ENCODE assay signal across 17 cellular contexts in the genomic region with DNA sequence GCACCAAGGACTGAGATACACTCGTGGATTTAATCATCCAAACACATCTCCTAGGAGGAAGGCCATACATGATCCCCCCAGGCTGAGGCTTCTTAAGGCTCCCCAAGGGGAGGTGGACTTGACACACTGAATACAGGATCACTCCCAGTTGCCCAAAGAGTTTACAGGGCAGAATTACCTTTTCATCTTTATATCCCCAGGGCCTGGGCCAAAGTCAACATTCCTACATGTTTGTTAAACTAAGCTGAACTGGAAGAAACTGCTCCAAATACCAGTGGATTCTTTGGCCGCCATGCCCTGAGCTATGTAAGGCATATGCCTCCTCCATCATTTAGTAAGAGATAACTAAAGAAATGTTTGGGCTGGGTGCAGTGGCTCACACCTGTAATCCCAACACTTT. TPM values are rescaled to one million over a fixed set of nuclear protein-coding genes. Genes with fewer than 3 reads are reported as not detected.
DNase-seq lines count a peak whose midpoint lies in the region; ATAC-seq and TF ChIP-seq lines count a peak whose summit lies in the region.
"Had no signal": no experiment of that assay in that cellular context is flagged by ENCODE, and none has a peak within 500 bp of the region (broad histone marks: within the 10 kb centered on the region; RNA-seq: fewer than 3 reads in every experiment).

No MANE protein-coding gene starts in this region.

- peaks cover 7% of the 10 kb centered on the region for H3K36me3 Mint-ChIP-seq in activated B cell treated with CpG ODN at 0.5 μM for 24 hours (ENCODE audit: low read depth)
- no peaks in the 10 kb centered on the region for H3K36me3 Mint-ChIP-seq in nephron progenitor cell (ENCODE audit: low read depth)
- H3K36me3 Mint-ChIP-seq: brain had no signal

- peaks cover 90% of the 10 kb centered on the region for H3K4me1 Mint-ChIP-seq in activated B cell treated with CpG ODN at 0.5 μM for 24 hours
- H3K4me1 Mint-ChIP-seq in nephron progenitor cell: peaks cover 42% of the 10 kb centered on the region

- no peak for DNase-seq in activated B cell treated with CpG ODN at 0.5 μM for 24 hours
- no peak for DNase-seq in mesendoderm
- DNase-seq in activated gamma-delta T cell (lab: John Stamatoyannopoulos, UW): no peak
- DNase-seq in NCI-H2081 treated with DMSO at 0.1 percent for 48 hours (lab: John Stamatoyannopoulos, UW): no peak
- DNase-seq in nephron progenitor cell: no peak
- DNase-seq: activated gamma-delta T cell treated with Interleukin-2 at 50 U/mL for 16 hours, cortex of kidney, gastrocnemius medialis, NCI-H1436 treated with DMSO at 0.1 percent for 48 hours, NCI-H2227 treated with DMSO at 0.1 percent for 48 hours, pancreas had no signal

- no peaks in the 10 kb centered on the region for H3K79me1 ChIP-seq in mesendoderm (ENCODE audit: low read length)

- H3K79me2 ChIP-seq in DOHH2 (ENCODE audit: control insufficient read depth, low read length) (peaks cover 17% of the 10 kb centered on the region), mesendoderm (ENCODE audit: control insufficient read depth, insufficient read depth, low read length) (no peaks in the 10 kb centered on the region)

- H4K5ac ChIP-seq in mesendoderm (ENCODE audit: low read length): no peak overlapping the region

- no peak overlapping the region for H3K9ac ChIP-seq in mesendoderm (ENCODE audit: low read length)

- no peak for TF ChIP-seq CTCF in C4-2B (conservative IDR thresholded peaks at IDR 0.05)
- TF ChIP-seq CTCF in DOHH2 (IDR thresholded peaks at IDR 0.05; ENCODE audit: low read depth, low read length, poor library complexity, severe bottlenecking): no peak
- no peak for TF ChIP-seq CTCF in activated B cell treated with CpG ODN at 0.5 μM for 24 hours (IDR thresholded peaks at IDR 0.05)
- TF ChIP-seq CTCF in nephron progenitor cell (IDR thresholded peaks at IDR 0.05): no peak

- H3K27me3 Mint-ChIP-seq in activated B cell treated with CpG ODN at 0.5 μM for 24 hours (no peaks in the 10 kb centered on the region), nephron progenitor cell (ENCODE audit: low read depth, poor library complexity) (peaks cover 5% of the 10 kb centered on the region)
- H3K27me3 Mint-ChIP-seq: brain had no signal

- intact Hi-C loops in activated B cell treated with CpG ODN at 0.5 μM for 24 hours (cut with micrococcal nuclease): no loop called here

- no peaks in the 10 kb centered on the region for H4K20me1 ChIP-seq in DOHH2 (ENCODE audit: control insufficient read depth, insufficient read depth, low read depth, low read length)

- peak overlapping the region; percentile 48 for H2BK5ac ChIP-seq in mesendoderm (ENCODE audit: low read length)

- peaks cover 51% of the 10 kb centered on the region for H3F3A ChIP-seq in DOHH2 (ENCODE audit: control insufficient read depth, insufficient read depth)

- H3K27ac Mint-ChIP-seq in activated B cell treated with CpG ODN at 0.5 μM for 24 hours (peak overlapping the region; percentile 92), nephron progenitor cell (no peak overlapping the region)
- H3K27ac Mint-ChIP-seq: brain had no signal

- H3K36me3 ChIP-seq in DOHH2 (ENCODE audit: control insufficient read depth, low read length) (peaks cover 35% of the 10 kb centered on the region), mesendoderm (ENCODE audit: control insufficient read depth, insufficient read depth, low read length) (no peaks in the 10 kb centered on the region)
- H3K36me3 ChIP-seq: gastrocnemius medialis, HAP-1, pancreas, suprapubic skin had no signal

- H3K27ac ChIP-seq in C4-2B (0 out of 2 replicates have a peak overlapping the region, but pooled peaks have one; percentile 8), DOHH2 (ENCODE audit: low read depth, low read length) (peak overlapping the region; percentile 99), mesendoderm (ENCODE audit: low read depth, low read length) (no peak overlapping the region)
- H3K27ac ChIP-seq: gastrocnemius medialis, pancreas, suprapubic skin had no signal

- H3K4me3 ChIP-seq in DOHH2 (ENCODE audit: low read length) (peak overlapping the region; percentile 65), mesendoderm (ENCODE audit: low read length) (no peak overlapping the region)
- H3K4me3 ChIP-seq: gastrocnemius medialis, HAP-1, pancreas, suprapubic skin had no signal

- ATAC-seq in activated B cell treated with CpG ODN at 0.5 μM for 24 hours (ENCODE audit: low read depth): no peak
- ATAC-seq: gastrocnemius medialis, left lobe of liver, pancreas had no signal

- H3K9me2 ChIP-seq in DOHH2 (replicated peaks; ENCODE audit: control insufficient read depth, low read length): no peaks in the 10 kb centered on the region

- H3K23ac ChIP-seq in mesendoderm (ENCODE audit: low read length): no peak overlapping the region

- no CpG with 5 or more reads among the region's 2 CpGs for WGBS in mesendoderm (ENCODE audit: extremely low coverage, insufficient coverage, low lambda C conversion rate)

- H3K4me1 ChIP-seq in DOHH2 (ENCODE audit: control insufficient read depth, low read length) (peaks cover 96% of the 10 kb centered on the region), mesendoderm (ENCODE audit: control insufficient read depth, low read depth, low read length) (no peaks in the 10 kb centered on the region)

- H3K56ac ChIP-seq in mesendoderm (ENCODE audit: low read length): peak overlapping the region; percentile 10

- H3K4me2 ChIP-seq in DOHH2 (ENCODE audit: low read length) (peak overlapping the region; percentile 78), mesendoderm (ENCODE audit: low read length) (no peak overlapping the region)

- POLR2A ChIA-PET in activated B cell treated with CpG ODN at 0.5 μM for 24 hours (lab: Charles Lee): interaction anchor here (1.2 to 6.7 kb wide), 6 partner anchors 10 to 125 kb away, joined by 8 to 93 read pairs (median 15); a partner anchor contains a TSS

- H2BK15ac ChIP-seq in mesendoderm (replicated peaks; ENCODE audit: low read depth): no peak overlapping the region

- peaks cover 7% of the 10 kb centered on the region; the same call in 1 of the 2 replicates for H3K9me3 ChIP-seq in DOHH2 (ENCODE audit: control insufficient read depth, insufficient read depth, low read length)
- H3K9me3 ChIP-seq: gastrocnemius medialis, HAP-1, pancreas, suprapubic skin had no signal

- H3K4ac ChIP-seq in mesendoderm (ENCODE audit: low read depth, low read length): peak overlapping the region; percentile 7

- H3K4me3 Mint-ChIP-seq in activated B cell treated with CpG ODN at 0.5 μM for 24 hours (peak overlapping the region; percentile 56), nephron progenitor cell (no peak overlapping the region)
- H3K4me3 Mint-ChIP-seq: brain had no signal

- H3K9me3 Mint-ChIP-seq in activated B cell treated with CpG ODN at 0.5 μM for 24 hours: no peaks in the 10 kb centered on the region
- H3K9me3 Mint-ChIP-seq in nephron progenitor cell: peaks cover 7% of the 10 kb centered on the region

- no peaks in the 10 kb centered on the region for H3K27me3 ChIP-seq in DOHH2 (ENCODE audit: control insufficient read depth, low read length)
- H3K27me3 ChIP-seq in mesendoderm (ENCODE audit: insufficient read depth, low read length, poor library complexity): no peaks in the 10 kb centered on the region
- H3K27me3 ChIP-seq: gastrocnemius medialis, pancreas, suprapubic skin had no signal

- no peak overlapping the region for H2AK5ac ChIP-seq in mesendoderm (ENCODE audit: low read length)

- CTCF ChIA-PET in activated B cell treated with CpG ODN at 0.5 μM for 24 hours (lab: Charles Lee): interaction anchor here (1.2 to 2.0 kb wide), 2 partner anchors 10 to 17 kb away, joined by 5 to 10 read pairs; no protein-coding TSS in a partner anchor

- no peak overlapping the region for H3K18ac ChIP-seq in mesendoderm (ENCODE audit: low read length)

- peak overlapping the region; percentile 91 for H4K8ac ChIP-seq in mesendoderm (ENCODE audit: low read depth, low read length)

- H2BK120ac ChIP-seq in mesendoderm (ENCODE audit: low read depth, low read length): no peak overlapping the region

RNA-seq across cellular contexts. Expression of a gene that starts 22.2 kb away (rescaled TPM):
- total RNA-seq in activated B cell treated with CpG ODN at 0.5 μM for 24 hours: 59.9 and 60.5 TPM in 2 replicates
- polyA plus RNA-seq in mesendoderm (2013, experiment 1 of 2): 13.7 TPM
- 12.7 TPM for polyA plus RNA-seq in mesendoderm (2013, experiment 2 of 2)

RNA-seq across cellular contexts. Expression of a gene that starts 39.2 kb away (rescaled TPM):
- 142 and 149 TPM in 2 replicates for total RNA-seq in activated B cell treated with CpG ODN at 0.5 μM for 24 hours
- 281 TPM for polyA plus RNA-seq in mesendoderm (2013, experiment 1 of 2)
- 280 TPM for polyA plus RNA-seq in mesendoderm (2013, experiment 2 of 2)
